ENCODE assay signal across 15 cellular contexts in genomic region chr18:72869786-72870185, GRCh38. TPM values are rescaled to one million over a fixed set of nuclear protein-coding genes. Genes with fewer than 3 reads are reported as not detected.
DNase-seq lines count a peak whose midpoint lies in the region; ATAC-seq and TF ChIP-seq lines count a peak whose summit lies in the region.
"Had no signal": no experiment of that assay in that cellular context is flagged by ENCODE, and none has a peak within 500 bp of the region (broad histone marks: within the 10 kb centered on the region; RNA-seq: fewer than 3 reads in every experiment).

No MANE protein-coding gene starts in this region.

- H3K27me3 Mint-ChIP-seq in endothelial cell (ENCODE audit: unreplicated experiment): peaks cover 14% of the 10 kb centered on the region

- peaks cover 24% of the 10 kb centered on the region for H3K27me3 ChIP-seq in neuron (ENCODE audit: insufficient read depth, low read length)

- H3K36me3 ChIP-seq in neuron (ENCODE audit: insufficient read depth, low read length): no peaks in the 10 kb centered on the region

- peak overlapping the region; percentile 24 for H3K27ac Mint-ChIP-seq in endothelial cell (ENCODE audit: unreplicated experiment)

- H2AFZ ChIP-seq in neuron (ENCODE audit: low read depth, low read length): no peak overlapping the region

- in situ Hi-C loops in GM13976 (cut with MboI; ENCODE audit: low sequenced_read_pairs, unreplicated experiment): no loop called here

- peak; percentile 63 for DNase-seq in GM13976 (ENCODE audit: low spot score)
- peak; percentile 8 for DNase-seq in endothelial cell (ENCODE audit: low spot score)
- DNase-seq in NCI-H1092 (lab: John Stamatoyannopoulos, UW): no peak
- DNase-seq in medulla oblongata (ENCODE audit: extremely low spot score): no peak
- no peak for DNase-seq in AG08396 (ENCODE audit: low spot score)
- DNase-seq in SW 1271 (lab: John Stamatoyannopoulos, UW): no peak
- DNase-seq: activated CD4-positive, alpha-beta T cell treated with anti-CD3 and anti-CD28 coated beads for 48 hours; activated naive CD4-positive, alpha-beta T cell treated with Interleukin-2 at 50 U/mL for 16 hours; dermis blood vessel endothelial cell; NCI-H526 treated with DMSO at 0.1 percent for 48 hours; small intestine had no signal

- peaks cover 3% of the 10 kb centered on the region for H3K4me1 ChIP-seq in neuron (ENCODE audit: insufficient read depth, low read length)

- H3K4me1 Mint-ChIP-seq in endothelial cell (ENCODE audit: unreplicated experiment): peaks cover 13% of the 10 kb centered on the region

- no peaks in the 10 kb centered on the region for H3K9me3 Mint-ChIP-seq in endothelial cell (ENCODE audit: unreplicated experiment)

- TF ChIP-seq CTCF in GM13976 (IDR thresholded peaks at IDR 0.05; ENCODE audit: borderline replicate concordance, control extremely low read depth, extremely low read depth, insufficient read depth, missing control alignments): peak; percentile 27
- no peak for TF ChIP-seq CTCF in endothelial cell (IDR thresholded peaks at IDR 0.05; ENCODE audit: unreplicated experiment)

- H3K36me3 Mint-ChIP-seq in endothelial cell (ENCODE audit: low read depth, unreplicated experiment): no peaks in the 10 kb centered on the region

- ATAC-seq in HG02973 (IDR thresholded peaks at IDR 0.05; ENCODE audit: unreplicated experiment): peak; percentile 26

- H3K4me3 ChIP-seq in neuron (ENCODE audit: low read length): peak overlapping the region; percentile 66

- no peaks in the 10 kb centered on the region for H3K9me3 ChIP-seq in neuron (ENCODE audit: low read length)
- H3K9me3 ChIP-seq: SK-N-SH had no signal

- peak overlapping the region; percentile 90 for H3K4me3 Mint-ChIP-seq in endothelial cell (ENCODE audit: unreplicated experiment)

RNA-seq across cellular contexts. Expression of gene NETO1, which starts 2.0 kb away (rescaled TPM):
- total RNA-seq in endothelial cell (ENCODE audit: unreplicated experiment): 12.8 TPM
- total RNA-seq: dermis blood vessel endothelial cell, M059J had no signal

Comparison
In these comparisons a context has a peak if more than half of its experiments do, and no peak if none do; other contexts are left out.
1. DNase-seq: peak in GM13976 (single experiment) and endothelial cell (single experiment); none in NCI-H1092 (single experiment), medulla oblongata (single experiment), AG08396 (single experiment) and SW 1271 (0 of 2).